In genomic region chr1:69540052-69540451, GRCh38 we compare ENCODE assay signal across 1 cellular context.
TF ChIP-seq lines count a peak whose summit lies in the region.

No MANE protein-coding gene starts in this region.

TF ChIP-seq in K562, 482 proteins besides CTCF, POLR2A, EP300 and RAD21 (continued from another document and continues in another):
- TF ChIP-seq CTCFL (IDR thresholded peaks at IDR 0.05; ENCODE audit: borderline replicate concordance, insufficient read depth, low read depth, low read length, poor library complexity, severe bottlenecking): no peak
- no peak for TF ChIP-seq GABPA (tag; conservative IDR thresholded peaks at IDR 0.05; ENCODE audit: low read depth)
- TF ChIP-seq ELF1 (tag; IDR thresholded peaks at IDR 0.05): no peak
- no peak for TF ChIP-seq ZNF668 (CRISPR knock-in tag; IDR thresholded peaks at IDR 0.05)
- no peak for TF ChIP-seq GABPB2 (CRISPR knock-in tag; conservative IDR thresholded peaks at IDR 0.05)
- no peak for TF ChIP-seq ZNF77 (CRISPR knock-in tag; IDR thresholded peaks at IDR 0.05)
- peak; percentile 96 for TF ChIP-seq STAT5A (IDR thresholded peaks at IDR 0.05; ENCODE audit: borderline replicate concordance, low read length)
- no peak for TF ChIP-seq NR3C1 (CRISPR knock-in tag; IDR thresholded peaks at IDR 0.05)
- no peak for TF ChIP-seq RBM17 (IDR thresholded peaks at IDR 0.05; ENCODE audit: borderline replicate concordance, low read depth, low read length)
- TF ChIP-seq ZNF76 (CRISPR knock-in tag; IDR thresholded peaks at IDR 0.05; ENCODE audit: borderline replicate concordance): no peak
- TF ChIP-seq HSF4 (CRISPR knock-in tag; IDR thresholded peaks at IDR 0.05; ENCODE audit: borderline replicate concordance): no peak
- peak; percentile 56 for TF ChIP-seq MEF2A (IDR thresholded peaks at IDR 0.05; ENCODE audit: control insufficient read depth, low read depth, low read length)
- no peak for TF ChIP-seq NR2C2 (CRISPR knock-in tag; IDR thresholded peaks at IDR 0.05)
- no peak for TF ChIP-seq NR2C2 (tag; IDR thresholded peaks at IDR 0.05)
- TF ChIP-seq FOXP4 (CRISPR knock-in tag; IDR thresholded peaks at IDR 0.05; ENCODE audit: borderline replicate concordance): no peak
- no peak for TF ChIP-seq CBFB (CRISPR knock-in tag; IDR thresholded peaks at IDR 0.05)
- TF ChIP-seq XRCC5 (IDR thresholded peaks at IDR 0.05; ENCODE audit: low read depth, low read length): no peak
- no peak for TF ChIP-seq BACH1 (tag; IDR thresholded peaks at IDR 0.05)
- TF ChIP-seq HDAC8 (tag; IDR thresholded peaks at IDR 0.05): no peak
- TF ChIP-seq ZNF212 (CRISPR knock-in tag; IDR thresholded peaks at IDR 0.05): no peak
- TF ChIP-seq ZNF280B (CRISPR knock-in tag; IDR thresholded peaks at IDR 0.05): no peak
- TF ChIP-seq SIN3A (IDR thresholded peaks at IDR 0.05; ENCODE audit: borderline replicate concordance in 2 of 2, control insufficient read depth in 1 of 2, low read depth in 2 of 2, low read length in 2 of 2): no peak
- TF ChIP-seq ZSCAN32 (CRISPR knock-in tag; IDR thresholded peaks at IDR 0.05): no peak
- TF ChIP-seq DNMT1 (IDR thresholded peaks at IDR 0.05): no peak
- TF ChIP-seq JUND (IDR thresholded peaks at IDR 0.05; ENCODE audit: borderline replicate concordance, low read depth, low read length): no peak
- TF ChIP-seq JUND (tag; IDR thresholded peaks at IDR 0.05; ENCODE audit: borderline replicate concordance, low read depth, low read length): no peak
- TF ChIP-seq ZNF134 (CRISPR knock-in tag; conservative IDR thresholded peaks at IDR 0.05): no peak
- TF ChIP-seq ZNF740 (CRISPR knock-in tag; IDR thresholded peaks at IDR 0.05): no peak
- no peak for TF ChIP-seq ZNF740 (tag; IDR thresholded peaks at IDR 0.05)
- no peak for TF ChIP-seq ZSCAN29 (IDR thresholded peaks at IDR 0.05)
- TF ChIP-seq, protein P1, sequence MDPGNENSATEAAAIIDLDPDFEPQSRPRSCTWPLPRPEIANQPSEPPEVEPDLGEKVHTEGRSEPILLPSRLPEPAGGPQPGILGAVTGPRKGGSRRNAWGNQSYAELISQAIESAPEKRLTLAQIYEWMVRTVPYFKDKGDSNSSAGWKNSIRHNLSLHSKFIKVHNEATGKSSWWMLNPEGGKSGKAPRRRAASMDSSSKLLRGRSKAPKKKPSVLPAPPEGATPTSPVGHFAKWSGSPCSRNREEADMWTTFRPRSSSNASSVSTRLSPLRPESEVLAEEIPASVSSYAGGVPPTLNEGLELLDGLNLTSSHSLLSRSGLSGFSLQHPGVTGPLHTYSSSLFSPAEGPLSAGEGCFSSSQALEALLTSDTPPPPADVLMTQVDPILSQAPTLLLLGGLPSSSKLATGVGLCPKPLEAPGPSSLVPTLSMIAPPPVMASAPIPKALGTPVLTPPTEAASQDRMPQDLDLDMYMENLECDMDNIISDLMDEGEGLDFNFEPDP (CRISPR knock-in tag; IDR thresholded peaks at IDR 0.05): no peak
- no peak for TF ChIP-seq RBM34 (IDR thresholded peaks at IDR 0.05; ENCODE audit: borderline replicate concordance, insufficient read depth, low read length)
- no peak for TF ChIP-seq ZNF764 (CRISPR knock-in tag; IDR thresholded peaks at IDR 0.05; ENCODE audit: low read depth)
- peak; percentile 62; the same call in 1 of the 2 replicates for TF ChIP-seq ZNF395 (CRISPR knock-in tag; IDR thresholded peaks at IDR 0.05)
- no peak for TF ChIP-seq JUN (IDR thresholded peaks at IDR 0.05; ENCODE audit: borderline replicate concordance, low read depth, low read length)
- no peak for TF ChIP-seq JUN (CRISPR knock-in tag; IDR thresholded peaks at IDR 0.05; ENCODE audit: borderline replicate concordance)
- TF ChIP-seq ETS1 (conservative IDR thresholded peaks at IDR 0.05; ENCODE audit: control insufficient read depth, low read depth, low read length): 0 out of 2 replicates have a peak, but pooled peaks have one; percentile 47
- no peak for TF ChIP-seq POLR2AphosphoS2 (IDR thresholded peaks at IDR 0.05; ENCODE audit: low read length)
- no peak for TF ChIP-seq POLR2G (IDR thresholded peaks at IDR 0.05; ENCODE audit: low read depth, low read length)
- TF ChIP-seq SMARCE1 (IDR thresholded peaks at IDR 0.05): peak; percentile 84
- TF ChIP-seq CREBBP (IDR thresholded peaks at IDR 0.05; ENCODE audit: low read depth, low read length): no peak
- TF ChIP-seq ZNF165 (CRISPR knock-in tag; IDR thresholded peaks at IDR 0.05; ENCODE audit: borderline replicate concordance): no peak
- TF ChIP-seq SREBF2 (CRISPR knock-in tag; IDR thresholded peaks at IDR 0.05): no peak
- TF ChIP-seq TCF7 (IDR thresholded peaks at IDR 0.05; ENCODE audit: borderline replicate concordance): no peak
- TF ChIP-seq DMBX1 (CRISPR knock-in tag; IDR thresholded peaks at IDR 0.05; ENCODE audit: borderline replicate concordance): peak; percentile 94
- peak in 1 of 2 experiments; percentile 68; a peak in 2 of 4 replicates for TF ChIP-seq ZNF639 (CRISPR knock-in tag; conservative IDR thresholded peaks at IDR 0.05 in 1 of 2, IDR thresholded peaks at IDR 0.05 in 1 of 2)
- TF ChIP-seq, protein P2, sequence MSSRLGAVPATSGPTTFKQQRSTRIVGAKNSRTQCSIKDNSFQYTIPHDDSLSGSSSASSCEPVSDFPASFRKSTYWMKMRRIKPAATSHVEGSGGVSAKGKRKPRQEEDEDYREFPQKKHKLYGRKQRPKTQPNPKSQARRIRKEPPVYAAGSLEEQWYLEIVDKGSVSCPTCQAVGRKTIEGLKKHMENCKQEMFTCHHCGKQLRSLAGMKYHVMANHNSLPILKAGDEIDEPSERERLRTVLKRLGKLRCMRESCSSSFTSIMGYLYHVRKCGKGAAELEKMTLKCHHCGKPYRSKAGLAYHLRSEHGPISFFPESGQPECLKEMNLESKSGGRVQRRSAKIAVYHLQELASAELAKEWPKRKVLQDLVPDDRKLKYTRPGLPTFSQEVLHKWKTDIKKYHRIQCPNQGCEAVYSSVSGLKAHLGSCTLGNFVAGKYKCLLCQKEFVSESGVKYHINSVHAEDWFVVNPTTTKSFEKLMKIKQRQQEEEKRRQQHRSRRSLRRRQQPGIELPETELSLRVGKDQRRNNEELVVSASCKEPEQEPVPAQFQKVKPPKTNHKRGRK (tag; IDR thresholded peaks at IDR 0.05): no peak
- no peak for TF ChIP-seq ZNF79 (CRISPR knock-in tag; IDR thresholded peaks at IDR 0.05; ENCODE audit: low read depth)
- no peak for TF ChIP-seq ATF3 (IDR thresholded peaks at IDR 0.05)
- peak; percentile 22; the same call in 1 of the 2 replicates for TF ChIP-seq ATF3 (CRISPR knock-in tag; conservative IDR thresholded peaks at IDR 0.05)
- TF ChIP-seq, protein P3, sequence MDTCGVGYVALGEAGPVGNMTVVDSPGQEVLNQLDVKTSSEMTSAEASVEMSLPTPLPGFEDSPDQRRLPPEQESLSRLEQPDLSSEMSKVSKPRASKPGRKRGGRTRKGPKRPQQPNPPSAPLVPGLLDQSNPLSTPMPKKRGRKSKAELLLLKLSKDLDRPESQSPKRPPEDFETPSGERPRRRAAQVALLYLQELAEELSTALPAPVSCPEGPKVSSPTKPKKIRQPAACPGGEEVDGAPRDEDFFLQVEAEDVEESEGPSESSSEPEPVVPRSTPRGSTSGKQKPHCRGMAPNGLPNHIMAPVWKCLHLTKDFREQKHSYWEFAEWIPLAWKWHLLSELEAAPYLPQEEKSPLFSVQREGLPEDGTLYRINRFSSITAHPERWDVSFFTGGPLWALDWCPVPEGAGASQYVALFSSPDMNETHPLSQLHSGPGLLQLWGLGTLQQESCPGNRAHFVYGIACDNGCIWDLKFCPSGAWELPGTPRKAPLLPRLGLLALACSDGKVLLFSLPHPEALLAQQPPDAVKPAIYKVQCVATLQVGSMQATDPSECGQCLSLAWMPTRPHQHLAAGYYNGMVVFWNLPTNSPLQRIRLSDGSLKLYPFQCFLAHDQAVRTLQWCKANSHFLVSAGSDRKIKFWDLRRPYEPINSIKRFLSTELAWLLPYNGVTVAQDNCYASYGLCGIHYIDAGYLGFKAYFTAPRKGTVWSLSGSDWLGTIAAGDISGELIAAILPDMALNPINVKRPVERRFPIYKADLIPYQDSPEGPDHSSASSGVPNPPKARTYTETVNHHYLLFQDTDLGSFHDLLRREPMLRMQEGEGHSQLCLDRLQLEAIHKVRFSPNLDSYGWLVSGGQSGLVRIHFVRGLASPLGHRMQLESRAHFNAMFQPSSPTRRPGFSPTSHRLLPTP (IDR thresholded peaks at IDR 0.05; ENCODE audit: borderline replicate concordance, extremely low read depth, insufficient read length): no peak
- peak in 1 of 2 experiments; percentile 53; a peak in 1 of 4 replicates for TF ChIP-seq NONO (IDR thresholded peaks at IDR 0.05; ENCODE audit: low read depth in 2 of 2, low read length in 1 of 2)
